In the genomic region with DNA sequence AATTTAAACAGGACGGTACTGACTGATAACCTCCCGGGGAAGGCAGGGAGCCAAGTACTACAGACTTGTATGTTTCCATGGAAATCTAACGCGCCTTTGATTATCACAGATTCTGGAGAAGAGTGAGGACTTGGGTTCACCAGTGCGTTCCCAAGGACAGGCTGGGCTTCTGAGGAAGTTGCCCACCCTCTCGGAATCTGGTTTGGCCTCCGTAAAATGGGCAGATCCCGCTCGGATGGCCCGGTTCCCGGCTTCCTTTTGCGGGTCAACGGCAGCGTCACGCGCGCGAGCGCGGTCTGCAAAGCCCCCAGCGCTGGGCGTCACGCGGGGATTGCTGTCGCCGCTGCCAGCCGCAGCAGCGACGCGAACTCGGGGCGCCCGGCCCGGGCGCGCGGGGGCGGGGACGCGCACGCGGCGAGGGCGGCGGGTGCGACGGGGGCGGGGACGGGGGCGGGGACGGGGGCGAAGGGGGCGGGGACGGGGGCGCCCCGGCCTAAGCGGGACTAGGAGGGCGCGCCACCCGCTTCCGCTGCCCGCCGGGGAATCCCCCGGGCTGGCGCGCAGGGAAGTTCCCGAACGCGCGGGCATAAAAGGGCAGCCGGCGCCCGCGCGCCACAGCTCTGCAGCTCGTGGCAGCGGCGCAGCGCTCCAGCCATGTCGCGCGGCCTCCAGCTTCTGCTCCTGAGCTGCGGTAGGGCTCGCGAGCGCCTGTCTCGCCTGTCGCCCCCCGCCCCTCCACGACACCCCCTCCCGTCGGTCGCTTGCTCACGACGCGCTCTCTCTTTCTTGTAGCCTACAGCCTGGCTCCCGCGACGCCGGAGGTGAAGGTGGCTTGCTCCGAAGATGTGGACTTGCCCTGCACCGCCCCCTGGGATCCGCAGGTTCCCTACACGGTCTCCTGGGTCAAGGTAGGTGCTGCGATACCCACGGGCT, we compare ENCODE assay signal across 8 cellular contexts. TPM values are rescaled to one million over a fixed set of nuclear protein-coding genes. Genes with fewer than 3 reads are reported as not detected.
DNase-seq lines count a peak whose midpoint lies in the region; ATAC-seq and TF ChIP-seq lines count a peak whose summit lies in the region.

A gene with protein sequence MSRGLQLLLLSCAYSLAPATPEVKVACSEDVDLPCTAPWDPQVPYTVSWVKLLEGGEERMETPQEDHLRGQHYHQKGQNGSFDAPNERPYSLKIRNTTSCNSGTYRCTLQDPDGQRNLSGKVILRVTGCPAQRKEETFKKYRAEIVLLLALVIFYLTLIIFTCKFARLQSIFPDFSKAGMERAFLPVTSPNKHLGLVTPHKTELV (plus strand): TSS at position 615 of the 933 bp plus-strand sequence. CDS start 40 bp downstream, at position 655.

- no peaks in the 10 kb centered on the region for H3K36me3 ChIP-seq in mesodermal cell (ENCODE audit: control insufficient read depth, insufficient read depth, low read length)

- no peaks in the 10 kb centered on the region for H3K27me3 Mint-ChIP-seq in effector memory CD8-positive, alpha-beta T cell

- H3K27ac ChIP-seq in AG04450 (ENCODE audit: low read depth, low read length) (no peak within 1 kb of the TSS), mesodermal cell (ENCODE audit: low read depth, low read length, severe bottlenecking) (no peak within 1 kb of the TSS)

- no peaks in the 10 kb centered on the region for H3K27me3 ChIP-seq in AG04450 (ENCODE audit: control insufficient read depth, insufficient read depth, low read length)

- H3K9me3 ChIP-seq in AG04450 (ENCODE audit: control insufficient read depth, insufficient read depth, low read length) (no peaks in the 10 kb centered on the region), mesodermal cell (ENCODE audit: control insufficient read depth, low read length) (no peaks in the 10 kb centered on the region)

- peak within 1 kb of the TSS; percentile 98 to 99 for H3K27ac Mint-ChIP-seq in effector memory CD8-positive, alpha-beta T cell

- ATAC-seq in GM18519 (IDR thresholded peaks at IDR 0.05; ENCODE audit: low FRiP score, unreplicated experiment): peak; percentile 44
- ATAC-seq in HG03045 (IDR thresholded peaks at IDR 0.05; ENCODE audit: unreplicated experiment): peak; percentile 73
- ATAC-seq in effector memory CD8-positive, alpha-beta T cell (replicated peaks): peak; percentile 93

- H3K4me3 Mint-ChIP-seq in effector memory CD8-positive, alpha-beta T cell: peak within 1 kb of the TSS; percentile 97 to 99

- H3K36me3 Mint-ChIP-seq in effector memory CD8-positive, alpha-beta T cell (ENCODE audit: insufficient read depth): peaks cover 33% of the 10 kb centered on the region

- CTCF ChIA-PET in AG04450 (lab: Charles Lee): interaction anchor here (0.6 kb wide), 1 partner anchor 50 kb away, joined by 4 read pairs; no protein-coding TSS in a partner anchor

- POLR2A ChIA-PET in AG04450 (lab: Yijun Ruan, JAX): no interaction called here

- DNase-seq in AG04450 (ENCODE audit: low read depth, low spot score) (no peak), NCI-H748 treated with DMSO at 0.1 percent for 48 hours (lab: John Stamatoyannopoulos, UW) (peak; percentile 59)
- peak; percentile 48 to 77 for DNase-seq in activated CD8-positive, alpha-beta memory T cell treated with anti-CD3 and anti-CD28 coated beads for 1 hour (ENCODE audit: extremely low read depth in 1 of 2, low read depth in 1 of 2)
- peak; percentile 78 to 87 (median 79) for DNase-seq in effector memory CD8-positive, alpha-beta T cell
- peak; percentile 71 to 75 for DNase-seq in stimulated activated CD8-positive, alpha-beta memory T cell treated with anti-CD3 and anti-CD28 coated beads, Interleukin-15, amount 100 ng/mL, for 48 hours (ENCODE audit: low read depth in 2 of 2)

- no peaks in the 10 kb centered on the region for H3K9me3 Mint-ChIP-seq in effector memory CD8-positive, alpha-beta T cell

- WGBS in mesodermal cell (ENCODE audit: insufficient coverage in 2 of 2), 2 experiments: 1 to 2% methylated on average over 43 to 50 of the region's 106 CpGs

- peaks cover 26 to 30% of the 10 kb centered on the region in 2 donors for H3K4me1 Mint-ChIP-seq in effector memory CD8-positive, alpha-beta T cell (ENCODE audit: low read depth in 2 of 2)

- no peaks in the 10 kb centered on the region for H3K4me1 ChIP-seq in mesodermal cell (ENCODE audit: control insufficient read depth, insufficient read depth, low read length, poor library complexity, severe bottlenecking)

- peak; percentile 23; the same call in 1 of the 2 replicates for TF ChIP-seq CTCF in AG04450 (IDR thresholded peaks at IDR 0.05; ENCODE audit: low read depth, low read length)

- peak within 1 kb of the TSS; percentile 72 for H3K4me3 ChIP-seq in AG04450 (ENCODE audit: low read depth, low read length)
- H3K4me3 ChIP-seq in mesodermal cell (ENCODE audit: extremely low read depth, insufficient read depth, low read length, poor library complexity, severe bottlenecking): peak within 1 kb of the TSS; percentile 55

RNA-seq across cellular contexts. Expression of the gene that starts here (rescaled TPM):
- 3.5 and 3.7 TPM in 2 replicates for polyA plus RNA-seq in AG04450 (2011; rRNA removed)
- 1.4 and 2.0 TPM in 2 replicates for polyA minus RNA-seq in AG04450 (2011; rRNA and poly(A)+ RNA removed)
- polyA plus RNA-seq in mesodermal cell (2013, experiment 1 of 2): 2.4 TPM
- 2.2 TPM for polyA plus RNA-seq in mesodermal cell (2013, experiment 2 of 2)
